Comparison of ENCODE assay signal across 10 cellular contexts in genomic region chr3:5017953-5018531, GRCh38. TPM values are rescaled to one million over a fixed set of nuclear protein-coding genes. Genes with fewer than 3 reads are reported as not detected.
DNase-seq lines count a peak whose midpoint lies in the region; ATAC-seq and TF ChIP-seq lines count a peak whose summit lies in the region.
"Had no signal": no experiment of that assay in that cellular context is flagged by ENCODE, and none has a peak within 500 bp of the region (broad histone marks: within the 10 kb centered on the region; RNA-seq: fewer than 3 reads in every experiment).

No MANE protein-coding gene starts in this region.

- POLR2A ChIA-PET in activated CD8-positive, alpha-beta T cell treated with anti-CD3 and anti-CD28 coated beads, Interleukin-2, amount 10 ng/mL, durations not matched to agents 7 days and 5 days (lab: Charles Lee), result interaction anchor here (24.9 kb wide), 1 partner anchor 37 kb away, joined by 450 read pairs; the partner anchor contains the start of gene BHLHE40
- POLR2A ChIA-PET in activated CD8-positive, alpha-beta T cell treated with anti-CD3 and anti-CD28 coated beads for 36 hours (lab: Charles Lee), result interaction anchor here (0.8 to 17.9 kb wide), 3 partner anchors 11 to 170 kb away, joined by 3 to 276 read pairs (median 4); partner anchors contain the start of gene BHLHE40

- H3K27me3 Mint-ChIP-seq in activated CD8-positive, alpha-beta T cell treated with anti-CD3 and anti-CD28 coated beads, Interleukin-2, amount 10 ng/mL, durations not matched to agents 7 days and 5 days (ENCODE audit: low read depth), result no peaks in the 10 kb centered on the region
- H3K27me3 Mint-ChIP-seq in activated CD8-positive, alpha-beta T cell treated with anti-CD3 and anti-CD28 coated beads for 36 hours, result peaks cover 2% of the 10 kb centered on the region
- no peaks in the 10 kb centered on the region for H3K27me3 Mint-ChIP-seq in brain

- H3K9me3 ChIP-seq in lower lobe of right lung (no peaks in the 10 kb centered on the region), upper lobe of right lung (no peaks in the 10 kb centered on the region)
- H3K9me3 ChIP-seq: Caco-2 had no signal

- H3K27me3 ChIP-seq in lower lobe of right lung (ENCODE audit: low read depth) (no peaks in the 10 kb centered on the region), upper lobe of right lung (no peaks in the 10 kb centered on the region)

- intact Hi-C loops in activated CD8-positive, alpha-beta T cell treated with anti-CD3 and anti-CD28 coated beads for 36 hours (cut with micrococcal nuclease), result no loop called here
- intact Hi-C loops in lower lobe of right lung (cut with DNase I), result no loop called here
- intact Hi-C loops in upper lobe of right lung (cut with DNase I), result no loop called here

- H3K27ac Mint-ChIP-seq in activated CD8-positive, alpha-beta T cell treated with anti-CD3 and anti-CD28 coated beads, Interleukin-2, amount 10 ng/mL, durations not matched to agents 7 days and 5 days, result peak overlapping the region; percentile 61
- no peak overlapping the region for H3K27ac Mint-ChIP-seq in activated CD8-positive, alpha-beta T cell treated with anti-CD3 and anti-CD28 coated beads for 36 hours
- peak overlapping the region in 4 of 5 experiments; percentile 55 to 83 (median 75) for H3K27ac Mint-ChIP-seq in brain

- no peak for DNase-seq in activated CD8-positive, alpha-beta T cell treated with anti-CD3 and anti-CD28 coated beads, Interleukin-2, amount 10 ng/mL, durations not matched to agents 7 days and 5 days
- no peak for DNase-seq in activated CD8-positive, alpha-beta T cell treated with anti-CD3 and anti-CD28 coated beads for 36 hours
- DNase-seq in lower lobe of right lung, result peak; percentile 77
- peak; percentile 78 for DNase-seq in upper lobe of right lung
- no peak for DNase-seq in activated CD4-positive, CD25-positive, alpha-beta regulatory T cell (lab: John Stamatoyannopoulos, UW)
- no peak for DNase-seq in COLO668 (lab: John Stamatoyannopoulos, UW; ENCODE audit: unreplicated experiment)
- DNase-seq: activated T-cell treated with anti-CD3 and anti-CD28 coated beads, Interleukin-2, amount 50 U/mL, for 4 hours; Caco-2 had no signal

- H3K4me1 Mint-ChIP-seq in activated CD8-positive, alpha-beta T cell treated with anti-CD3 and anti-CD28 coated beads, Interleukin-2, amount 10 ng/mL, durations not matched to agents 7 days and 5 days (ENCODE audit: low read depth), result peaks cover 92% of the 10 kb centered on the region
- H3K4me1 Mint-ChIP-seq in activated CD8-positive, alpha-beta T cell treated with anti-CD3 and anti-CD28 coated beads for 36 hours (ENCODE audit: low read depth), result peaks cover 75% of the 10 kb centered on the region
- peaks cover 44% of the 10 kb centered on the region for H3K4me1 Mint-ChIP-seq in brain

- CTCF ChIA-PET in activated CD8-positive, alpha-beta T cell treated with anti-CD3 and anti-CD28 coated beads, Interleukin-2, amount 10 ng/mL, durations not matched to agents 7 days and 5 days (lab: Charles Lee), result interaction anchor here (0.6 to 1.8 kb wide), 11 partner anchors 10 to 667 kb away, joined by 3 to 14 read pairs (median 4); no protein-coding TSS in a partner anchor
- CTCF ChIA-PET in activated CD8-positive, alpha-beta T cell treated with anti-CD3 and anti-CD28 coated beads for 36 hours (lab: Charles Lee), result interaction anchor here (0.8 to 2.7 kb wide), 5 partner anchors 10 to 168 kb away, joined by 4 to 11 read pairs (median 5); partner anchors contain the start of gene BHLHE40

- no peak overlapping the region for H3K4me3 ChIP-seq in lower lobe of right lung
- H3K4me3 ChIP-seq in upper lobe of right lung, result no peak overlapping the region

- peak; percentile 5 for ATAC-seq in activated CD8-positive, alpha-beta T cell treated with anti-CD3 and anti-CD28 coated beads, Interleukin-2, amount 10 ng/mL, durations not matched to agents 7 days and 5 days
- ATAC-seq in activated CD8-positive, alpha-beta T cell treated with anti-CD3 and anti-CD28 coated beads for 36 hours, result no peak
- ATAC-seq in lower lobe of right lung (peak; percentile 66 to 73), upper lobe of right lung (peak; percentile 76), HG03280 (IDR thresholded peaks at IDR 0.05; ENCODE audit: unreplicated experiment) (no peak)
- ATAC-seq: activated T-cell treated with anti-CD3 and anti-CD28 coated beads, Interleukin-2, amount 50 U/mL, for 4 hours had no signal

- H3K27ac ChIP-seq in lower lobe of right lung (peak overlapping the region; percentile 70), upper lobe of right lung (peak overlapping the region; percentile 25)

- H3K36me3 Mint-ChIP-seq in activated CD8-positive, alpha-beta T cell treated with anti-CD3 and anti-CD28 coated beads, Interleukin-2, amount 10 ng/mL, durations not matched to agents 7 days and 5 days (ENCODE audit: low read depth), result peaks cover 6% of the 10 kb centered on the region
- no peaks in the 10 kb centered on the region for H3K36me3 Mint-ChIP-seq in activated CD8-positive, alpha-beta T cell treated with anti-CD3 and anti-CD28 coated beads for 36 hours (ENCODE audit: low read depth)
- H3K36me3 Mint-ChIP-seq in brain, result no peaks in the 10 kb centered on the region

- no peak for TF ChIP-seq CTCF in activated CD8-positive, alpha-beta T cell treated with anti-CD3 and anti-CD28 coated beads for 36 hours (IDR thresholded peaks at IDR 0.05)
- TF ChIP-seq CTCF in brain (conservative IDR thresholded peaks at IDR 0.05), result no peak
- no peak for TF ChIP-seq CTCF in lower lobe of right lung (IDR thresholded peaks at IDR 0.05)
- TF ChIP-seq CTCF in upper lobe of right lung (IDR thresholded peaks at IDR 0.05), result no peak

- peaks cover 30% of the 10 kb centered on the region for H3K4me1 ChIP-seq in lower lobe of right lung
- peaks cover 29% of the 10 kb centered on the region for H3K4me1 ChIP-seq in upper lobe of right lung

- no peaks in the 10 kb centered on the region for H3K9me3 Mint-ChIP-seq in activated CD8-positive, alpha-beta T cell treated with anti-CD3 and anti-CD28 coated beads, Interleukin-2, amount 10 ng/mL, durations not matched to agents 7 days and 5 days (ENCODE audit: insufficient read depth)
- no peaks in the 10 kb centered on the region for H3K9me3 Mint-ChIP-seq in activated CD8-positive, alpha-beta T cell treated with anti-CD3 and anti-CD28 coated beads for 36 hours
- peaks cover 0 to 2% (median 0%) of the 10 kb centered on the region in 5 experiments for H3K9me3 Mint-ChIP-seq in brain
- H3K9me3 Mint-ChIP-seq: activated T-cell treated with anti-CD3 and anti-CD28 coated beads, Interleukin-2, amount 50 U/mL, for 4 hours had no signal

- H3K4me3 Mint-ChIP-seq in activated CD8-positive, alpha-beta T cell treated with anti-CD3 and anti-CD28 coated beads, Interleukin-2, amount 10 ng/mL, durations not matched to agents 7 days and 5 days, result no peak overlapping the region
- H3K4me3 Mint-ChIP-seq in activated CD8-positive, alpha-beta T cell treated with anti-CD3 and anti-CD28 coated beads for 36 hours, result no peak overlapping the region
- H3K4me3 Mint-ChIP-seq in brain, result no peak overlapping the region
- H3K4me3 Mint-ChIP-seq: activated T-cell treated with anti-CD3 and anti-CD28 coated beads, Interleukin-2, amount 50 U/mL, for 4 hours had no signal

- no peaks in the 10 kb centered on the region for H3K36me3 ChIP-seq in lower lobe of right lung
- H3K36me3 ChIP-seq in upper lobe of right lung, result no peaks in the 10 kb centered on the region

RNA-seq across cellular contexts. Expression of gene BHLHE40, which starts 38.8 kb away (rescaled TPM):
- total RNA-seq in activated CD8-positive, alpha-beta T cell treated with anti-CD3 and anti-CD28 coated beads, Interleukin-2, amount 10 ng/mL, durations not matched to agents 7 days and 5 days, result 100 to 1,000 TPM; 209 to 219 TPM
- 100 to 1,000 TPM; 456 to 470 TPM for total RNA-seq in activated CD8-positive, alpha-beta T cell treated with anti-CD3 and anti-CD28 coated beads for 36 hours
- polyA plus RNA-seq in brain (ENCODE audit: insufficient read depth, low read depth, low replicate concordance), result 26.5 TPM
- 84.8 TPM for total RNA-seq in lower lobe of right lung
- 97.1 TPM for total RNA-seq in upper lobe of right lung

Comparison
In these comparisons a context has a peak if more than half of its experiments do, and no peak if none do; other contexts are left out.
1. ATAC-seq: peak in activated CD8-positive, alpha-beta T cell treated with anti-CD3 and anti-CD28 coated beads, Interleukin-2, amount 10 ng/mL, durations not matched to agents 7 days and 5 days (single experiment), lower lobe of right lung (2 of 2) and upper lobe of right lung (single experiment); none in activated CD8-positive, alpha-beta T cell treated with anti-CD3 and anti-CD28 coated beads for 36 hours (single experiment) and HG03280 (single experiment).
2. DNase-seq: peak in lower lobe of right lung (single experiment) and upper lobe of right lung (single experiment); none in activated CD8-positive, alpha-beta T cell treated with anti-CD3 and anti-CD28 coated beads, Interleukin-2, amount 10 ng/mL, durations not matched to agents 7 days and 5 days (single experiment), activated CD8-positive, alpha-beta T cell treated with anti-CD3 and anti-CD28 coated beads for 36 hours (single experiment), activated CD4-positive, CD25-positive, alpha-beta regulatory T cell (0 of 4) and COLO668 (single experiment).